Comparison of ENCODE assay signal across 8 cellular contexts in the genomic region with DNA sequence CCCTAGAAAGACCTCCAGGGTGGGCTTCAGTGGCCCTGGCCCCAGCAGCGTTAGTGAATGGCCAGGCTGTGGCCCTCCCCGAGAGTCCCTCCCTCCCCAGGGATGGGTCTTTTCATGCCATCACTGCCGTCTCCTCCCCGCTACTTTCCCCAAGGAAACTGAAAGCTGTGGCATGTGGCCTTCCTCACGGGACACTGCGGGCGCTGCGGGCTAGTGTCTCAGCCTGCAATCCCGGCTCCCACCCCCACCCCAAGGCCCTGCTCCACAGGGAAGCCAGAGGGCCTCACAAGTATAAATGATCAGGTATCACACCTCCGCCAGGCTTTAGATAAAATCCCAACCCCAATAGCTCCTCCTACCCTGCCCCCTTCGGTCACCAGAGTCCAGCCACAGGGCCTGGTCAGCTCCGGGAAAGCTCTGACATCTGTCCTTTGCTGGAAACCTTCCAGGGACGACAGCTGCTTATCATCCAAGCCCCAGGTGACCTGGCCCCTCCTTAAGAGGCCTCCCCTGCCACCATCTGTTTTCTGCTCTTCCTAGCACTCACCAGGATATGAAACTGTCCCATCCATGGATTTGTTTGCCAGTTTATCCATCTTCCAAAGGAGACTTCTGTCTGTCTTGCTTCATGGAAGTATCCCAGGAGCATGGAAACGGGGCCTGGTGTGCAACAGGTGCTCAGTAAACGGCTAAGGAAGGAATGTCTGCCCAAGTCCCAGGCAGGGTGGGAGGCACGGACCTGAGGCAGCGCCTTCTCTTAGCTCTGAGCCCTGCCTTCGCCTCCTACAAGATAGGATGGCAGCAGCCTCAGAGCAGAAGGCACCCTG. TPM values are rescaled to one million over a fixed set of nuclear protein-coding genes. Genes with fewer than 3 reads are reported as not detected.
DNase-seq lines count a peak whose midpoint lies in the region; ATAC-seq, FAIRE-seq and TF ChIP-seq lines count a peak whose summit lies in the region.
"Had no signal": no experiment of that assay in that cellular context is flagged by ENCODE, and none has a peak within 500 bp of the region (broad histone marks: within the 10 kb centered on the region; RNA-seq: fewer than 3 reads in every experiment).

No MANE protein-coding gene starts in this region.

- peak overlapping the region; percentile 81 for H3K9ac ChIP-seq in Karpas-422 (ENCODE audit: low read length)

- no peak for TF ChIP-seq POLR2A in Peyer's patch (IDR thresholded peaks at IDR 0.05)

- DNase-seq in Karpas-422, result no peak
- peak in 2 of 3 donors; percentile 71 to 74 for DNase-seq in Peyer's patch
- DNase-seq in left colon, result peak; percentile 66 to 71
- peak; percentile 71 for DNase-seq in small intestine
- DNase-seq in stimulated activated CD4-positive, alpha-beta T cell treated with anti-CD3 and anti-CD28 coated beads, Interleukin-15, amount 100 ng/mL, for 24 hours, result no peak
- DNase-seq in AG20443 (ENCODE audit: low spot score), result no peak
- DNase-seq: activated CD4-positive, alpha-beta T cell treated with anti-CD3 and anti-CD28 coated beads, Interleukin-2, amount 50 U/mL, for 4 hours had no signal

- no peaks in the 10 kb centered on the region for H3K9me2 ChIP-seq in Karpas-422 (replicated peaks; ENCODE audit: insufficient read depth, low read length)

- peaks cover 84% of the 10 kb centered on the region for H3K4me1 ChIP-seq in Karpas-422 (ENCODE audit: low read length)
- peaks cover 0 to 100% (median 19%) of the 10 kb centered on the region in 4 donors for H3K4me1 ChIP-seq in Peyer's patch
- H3K4me1 ChIP-seq in small intestine (ENCODE audit: control insufficient read depth in 2 of 2, insufficient read depth in 1 of 2, low read depth in 1 of 2, low read length in 1 of 2), result peaks cover 13 to 24% of the 10 kb centered on the region in 2 donors

- H3K36me3 ChIP-seq in Karpas-422 (ENCODE audit: insufficient read depth, low read length) (no peaks in the 10 kb centered on the region), Peyer's patch (no peaks in the 10 kb centered on the region), small intestine (ENCODE audit: control insufficient read depth in 2 of 2, insufficient read depth in 2 of 2, low read length in 2 of 2) (no peaks in the 10 kb centered on the region)

- H3K4me3 ChIP-seq in Karpas-422 (ENCODE audit: low read length) (peak overlapping the region; percentile 65), Peyer's patch (peak overlapping the region in 1 of 4 donors; percentile 15), small intestine (ENCODE audit: low read depth in 1 of 2, low read length in 2 of 2) (no peak overlapping the region)

- H4K20me1 ChIP-seq in Karpas-422 (ENCODE audit: insufficient read depth, low read depth, low read length), result peaks cover 3% of the 10 kb centered on the region; the same call in 1 of the 2 replicates

- no peak for FAIRE-seq in small intestine (lab: Jason Lieb, UNC)

- no peak overlapping the region for H2AFZ ChIP-seq in Karpas-422 (ENCODE audit: low read length)

- peak overlapping the region; percentile 64 for H3K4me2 ChIP-seq in Karpas-422 (ENCODE audit: low read depth, low read length, poor library complexity, severe bottlenecking)

- peak in 1 of 6 experiments; percentile 11 for TF ChIP-seq CTCF in Peyer's patch (IDR thresholded peaks at IDR 0.05)

- ATAC-seq in left colon (peak; percentile 30), GM18861 (IDR thresholded peaks at IDR 0.05; ENCODE audit: unreplicated experiment) (no peak)

- intact Hi-C loops in left colon (cut with DNase I, micrococcal nuclease), result no loop called here

- H3K27ac ChIP-seq in Karpas-422 (ENCODE audit: low read length) (peak overlapping the region; percentile 98), Peyer's patch (peak overlapping the region in 3 of 4 donors; percentile 25 to 90 (median 86)), small intestine (ENCODE audit: low read depth in 1 of 2, low read length in 1 of 2) (peak overlapping the region; percentile 25 to 26)

- H3K27me3 ChIP-seq in Karpas-422 (ENCODE audit: low read length), result no peaks in the 10 kb centered on the region
- H3K27me3 ChIP-seq in Peyer's patch, result no peaks in the 10 kb centered on the region
- H3K27me3 ChIP-seq in small intestine (ENCODE audit: control insufficient read depth in 2 of 2, insufficient read depth in 2 of 2, low read length in 2 of 2), result no peaks in the 10 kb centered on the region

- WGBS in small intestine, 3 donors, result 31 to 56% (median 43%) methylated on average over 18 of the region's 18 CpGs

- H3K9me3 ChIP-seq in Karpas-422 (ENCODE audit: low read length) (no peaks in the 10 kb centered on the region), Peyer's patch (no peaks in the 10 kb centered on the region), small intestine (ENCODE audit: control insufficient read depth, low read depth) (no peaks in the 10 kb centered on the region)

- peaks cover 11% of the 10 kb centered on the region for H3K79me2 ChIP-seq in Karpas-422 (ENCODE audit: low read length)

RNA-seq across cellular contexts. Expression of a gene that starts 31.6 kb away (rescaled TPM):
- total RNA-seq in Karpas-422 (2014; rRNA removed; shearing (Covaris generic); ENCODE audit: low replicate concordance), result 18.3 and 25.6 TPM in 2 replicates
- total RNA-seq in Peyer's patch, result 10 to 100 TPM; 19.8 to 98.1 (median 78.8) TPM
- total RNA-seq in left colon, result 10 to 100 TPM; 66.3 to 68.1 TPM
- polyA plus RNA-seq in small intestine, result 10 to 100 TPM; 17.6 to 42.3 (median 26.8) TPM

Comparison
In these comparisons a context has a peak if more than half of its experiments do, and no peak if none do; other contexts are left out.
1. DNase-seq: peak in Peyer's patch (2 of 3), left colon (2 of 2) and small intestine (single experiment); none in Karpas-422 (single experiment), stimulated activated CD4-positive, alpha-beta T cell treated with anti-CD3 and anti-CD28 coated beads, Interleukin-15, amount 100 ng/mL, for 24 hours (single experiment) and AG20443 (single experiment).
2. H3K27ac ChIP-seq: peak in every context shown above with its lines; median percentile 98 in Karpas-422; 86 in Peyer's patch; 26 in small intestine.